In genomic region chr11:117445097-117445658, GRCh38 we compare ENCODE assay signal across 20 cellular contexts.
A peak's percentile ranks its signal among the peaks of the same experiment; 100 is the strongest.
DNase-seq lines count a peak whose midpoint lies in the region; ATAC-seq lines count a peak whose summit lies in the region.
"Had no signal": no experiment of that assay in that cellular context is flagged by ENCODE, and none has a peak within 500 bp of the region (broad histone marks: within the 10 kb centered on the region; RNA-seq: fewer than 3 reads in every experiment).

No MANE protein-coding gene starts in this region.

- no peak overlapping the region for H3K56ac ChIP-seq in mesendoderm (ENCODE audit: low read length)

- H4K5ac ChIP-seq in mesendoderm (ENCODE audit: low read length) = no peak overlapping the region

- DNase-seq in DMS 273 (lab: John Stamatoyannopoulos, UW; ENCODE audit: unreplicated experiment) (peak; percentile 66), DMS 273 treated with DMSO at 0.1 percent for 48 hours (lab: John Stamatoyannopoulos, UW) (no peak), Right ventricle myocardium inferior (ENCODE audit: missing footprints) (no peak), cardiac septum (ENCODE audit: low spot score) (no peak), left ventricle myocardium superior (no peak), substantia nigra (lab: John Stamatoyannopoulos, UW) (no peak), midbrain (lab: John Stamatoyannopoulos, UW) (no peak), mesendoderm (no peak)
- DNase-seq: AML-193, DMS153, GOT3, IMR-90, NCI-H1694, NCI-H2081 treated with DMSO at 0.1 percent for 48 hours, NCI-H345, NCI-H524 treated with DMSO at 0.1 percent for 48 hours, SHP77 had no signal

- no peak overlapping the region for H3K4me3 ChIP-seq in mesendoderm (ENCODE audit: low read length)

- no peaks in the 10 kb centered on the region for H3K36me3 ChIP-seq in mesendoderm (ENCODE audit: control insufficient read depth, insufficient read depth, low read length)

- no peak overlapping the region for H3K18ac ChIP-seq in mesendoderm (ENCODE audit: low read length)

- H3K9ac ChIP-seq in mesendoderm (ENCODE audit: low read length) = no peak overlapping the region

- no peak overlapping the region for H2AK5ac ChIP-seq in mesendoderm (ENCODE audit: low read length)

- H3K79me1 ChIP-seq in mesendoderm (ENCODE audit: low read length) = no peaks in the 10 kb centered on the region

- peak; percentile 20 for ATAC-seq in Right ventricle myocardium inferior
- peak; percentile 14 for ATAC-seq in left ventricle myocardium superior
- ATAC-seq: HCT116, Panc1 had no signal

- H3K4me1 ChIP-seq in mesendoderm (ENCODE audit: control insufficient read depth, low read depth, low read length) = no peaks in the 10 kb centered on the region

- no peak overlapping the region for H2BK120ac ChIP-seq in mesendoderm (ENCODE audit: low read depth, low read length)

- H3K4me2 ChIP-seq in mesendoderm (ENCODE audit: low read length) = no peak overlapping the region

- H2BK5ac ChIP-seq in mesendoderm (ENCODE audit: low read length) = no peak overlapping the region

- no peak overlapping the region for H2BK15ac ChIP-seq in mesendoderm (replicated peaks; ENCODE audit: low read depth)

- intact Hi-C loops in Right ventricle myocardium inferior (cut with DNase I) = no loop called here
- intact Hi-C loops in cardiac septum (cut with DNase I) = no loop called here
- intact Hi-C loops in left ventricle myocardium superior (cut with micrococcal nuclease) = no loop called here

- H3K27ac ChIP-seq in substantia nigra (ENCODE audit: low read depth, low read length, poor library complexity, severe bottlenecking) = peak overlapping the region; percentile 19
- H3K27ac ChIP-seq in mesendoderm (ENCODE audit: low read depth, low read length) = no peak overlapping the region
- H3K27ac ChIP-seq: 22Rv1 had no signal

- WGBS in mesendoderm (ENCODE audit: extremely low coverage, insufficient coverage, low lambda C conversion rate) = no CpG with 5 or more reads among the region's 8 CpGs

- H3K23ac ChIP-seq in mesendoderm (ENCODE audit: low read length) = no peak overlapping the region

- H3K4ac ChIP-seq in mesendoderm (ENCODE audit: low read depth, low read length) = no peak overlapping the region

- H3K79me2 ChIP-seq in mesendoderm (ENCODE audit: control insufficient read depth, insufficient read depth, low read length) = no peaks in the 10 kb centered on the region

- H4K8ac ChIP-seq in mesendoderm (ENCODE audit: low read depth, low read length) = no peak overlapping the region

- H3K27me3 ChIP-seq in mesendoderm (ENCODE audit: insufficient read depth, low read length, poor library complexity) = no peaks in the 10 kb centered on the region
